Comparison of ENCODE assay signal across 1 cellular context in genomic region chr7:140229591-140230516, GRCh38.
TF ChIP-seq lines count a peak whose summit lies in the region.

No MANE protein-coding gene starts in this region.

TF ChIP-seq in HepG2, 621 proteins besides CTCF, POLR2A, EP300 and RAD21 (continued from another document and continues in another):
- 0 out of 2 replicates have a peak, but pooled peaks have one; percentile 54 for TF ChIP-seq ZBTB44 (CRISPR knock-in tag; IDR thresholded peaks at IDR 0.05)
- peak; percentile 70 for TF ChIP-seq ATF3 (CRISPR knock-in tag; IDR thresholded peaks at IDR 0.05)
- TF ChIP-seq SMARCC2 (IDR thresholded peaks at IDR 0.05) = no peak
- TF ChIP-seq ZNF615 (CRISPR knock-in tag; IDR thresholded peaks at IDR 0.05; ENCODE audit: borderline replicate concordance) = 0 out of 2 replicates have a peak, but pooled peaks have one; percentile 34
- TF ChIP-seq ZNF501 (CRISPR knock-in tag; IDR thresholded peaks at IDR 0.05) = peak; percentile 71
- peak; percentile 87 for TF ChIP-seq FOXK2 (IDR thresholded peaks at IDR 0.05)
- no peak for TF ChIP-seq SMARCE1 (IDR thresholded peaks at IDR 0.05; ENCODE audit: borderline replicate concordance)
- TF ChIP-seq NR2C2 (CRISPR knock-in tag; IDR thresholded peaks at IDR 0.05; ENCODE audit: borderline replicate concordance) = no peak
- TF ChIP-seq ZNF432 (CRISPR knock-in tag; IDR thresholded peaks at IDR 0.05; ENCODE audit: borderline replicate concordance) = no peak
- no peak for TF ChIP-seq SNRNP70 (IDR thresholded peaks at IDR 0.05; ENCODE audit: low read depth, low read length)
- no peak for TF ChIP-seq ZNF549 (CRISPR knock-in tag; IDR thresholded peaks at IDR 0.05)
- peak; percentile 93 for TF ChIP-seq SOX5 (CRISPR knock-in tag; IDR thresholded peaks at IDR 0.05; ENCODE audit: borderline replicate concordance)
- TF ChIP-seq CENPBD1 (CRISPR knock-in tag; IDR thresholded peaks at IDR 0.05; ENCODE audit: borderline replicate concordance, low read depth) = no peak
- no peak for TF ChIP-seq THAP8 (CRISPR knock-in tag; IDR thresholded peaks at IDR 0.05; ENCODE audit: borderline replicate concordance)
- peak; percentile 59 for TF ChIP-seq ZNF12 (CRISPR knock-in tag; IDR thresholded peaks at IDR 0.05)
- peak; percentile 95 for TF ChIP-seq RCOR2 (CRISPR knock-in tag; IDR thresholded peaks at IDR 0.05)
- TF ChIP-seq SRY (CRISPR knock-in tag; IDR thresholded peaks at IDR 0.05) = no peak
- TF ChIP-seq ZNF138 (CRISPR knock-in tag; IDR thresholded peaks at IDR 0.05; ENCODE audit: low read depth) = no peak
- peak; percentile 100 for TF ChIP-seq PITX1 (CRISPR knock-in tag; IDR thresholded peaks at IDR 0.05)
- TF ChIP-seq ZNF232 (CRISPR knock-in tag; IDR thresholded peaks at IDR 0.05; ENCODE audit: borderline replicate concordance) = peak; percentile 86
- TF ChIP-seq ZNF773 (CRISPR knock-in tag; IDR thresholded peaks at IDR 0.05; ENCODE audit: borderline replicate concordance) = no peak; the same call in 1 of the 2 replicates
- no peak for TF ChIP-seq SRSF1 (optimal IDR thresholded peaks at IDR 0.05; ENCODE audit: low read depth, low read length)
- no peak for TF ChIP-seq ZNF17 (CRISPR knock-in tag; IDR thresholded peaks at IDR 0.05)
- TF ChIP-seq FUBP1 (CRISPR knock-in tag; IDR thresholded peaks at IDR 0.05; ENCODE audit: borderline replicate concordance) = no peak
- no peak for TF ChIP-seq SUZ12 (IDR thresholded peaks at IDR 0.05; ENCODE audit: low read depth, low read length)
- peak; percentile 94 for TF ChIP-seq ZSCAN5A (CRISPR knock-in tag; IDR thresholded peaks at IDR 0.05; ENCODE audit: borderline replicate concordance)
- peak; percentile 89 for TF ChIP-seq HNF4A (CRISPR knock-in tag; IDR thresholded peaks at IDR 0.05)
- peak; percentile 99 for TF ChIP-seq HMG20A (CRISPR knock-in tag; IDR thresholded peaks at IDR 0.05; ENCODE audit: borderline replicate concordance)
- TF ChIP-seq RELA (CRISPR knock-in tag; IDR thresholded peaks at IDR 0.05) = peak; percentile 77; the same call in 1 of the 2 replicates
- peak; percentile 87; the same call in 1 of the 2 replicates for TF ChIP-seq AFF4 (CRISPR knock-in tag; IDR thresholded peaks at IDR 0.05)
- TF ChIP-seq ELF3 (CRISPR knock-in tag; IDR thresholded peaks at IDR 0.05) = peak; percentile 99
- no peak for TF ChIP-seq ZNF460 (CRISPR knock-in tag; IDR thresholded peaks at IDR 0.05; ENCODE audit: borderline replicate concordance)
- no peak for TF ChIP-seq ZSCAN9 (CRISPR knock-in tag; IDR thresholded peaks at IDR 0.05; ENCODE audit: borderline replicate concordance)
- peak; percentile 50; the same call in 1 of the 2 replicates for TF ChIP-seq TFDP1 (CRISPR knock-in tag; IDR thresholded peaks at IDR 0.05; ENCODE audit: borderline replicate concordance)
- no peak; the same call in 1 of the 2 replicates for TF ChIP-seq FOXC1 (CRISPR knock-in tag; IDR thresholded peaks at IDR 0.05; ENCODE audit: borderline replicate concordance)
- peak; percentile 86 for TF ChIP-seq FOSL2 (CRISPR knock-in tag; IDR thresholded peaks at IDR 0.05)
- TF ChIP-seq THRA (CRISPR knock-in tag; IDR thresholded peaks at IDR 0.05; ENCODE audit: borderline replicate concordance) = peak; percentile 94; the same call in 1 of the 2 replicates
- TF ChIP-seq SSRP1 (CRISPR knock-in tag; IDR thresholded peaks at IDR 0.05) = peak; percentile 49; the same call in 1 of the 2 replicates
- TF ChIP-seq FOXA1 (IDR thresholded peaks at IDR 0.05) = peak; percentile 80
- TF ChIP-seq FOXA1 (CRISPR knock-in tag; IDR thresholded peaks at IDR 0.05) = peak; percentile 98
- TF ChIP-seq ZZZ3 (CRISPR knock-in tag; IDR thresholded peaks at IDR 0.05; ENCODE audit: borderline replicate concordance) = no peak
- TF ChIP-seq ZNF34 (CRISPR knock-in tag; IDR thresholded peaks at IDR 0.05; ENCODE audit: borderline replicate concordance) = 0 out of 2 replicates have a peak, but pooled peaks have one; percentile 5
- TF ChIP-seq ZNF879 (CRISPR knock-in tag; IDR thresholded peaks at IDR 0.05) = no peak
- 0 out of 2 replicates have a peak, but pooled peaks have one; percentile 17 for TF ChIP-seq ZNF816 (CRISPR knock-in tag; IDR thresholded peaks at IDR 0.05; ENCODE audit: borderline replicate concordance)
- peak; percentile 54; the same call in 1 of the 2 replicates for TF ChIP-seq ZSCAN21 (CRISPR knock-in tag; IDR thresholded peaks at IDR 0.05; ENCODE audit: borderline replicate concordance)
- TF ChIP-seq ZKSCAN5 (CRISPR knock-in tag; IDR thresholded peaks at IDR 0.05) = no peak
- TF ChIP-seq ZMAT5 (CRISPR knock-in tag; IDR thresholded peaks at IDR 0.05; ENCODE audit: borderline replicate concordance, low read depth) = no peak
- no peak for TF ChIP-seq ZNF280B (CRISPR knock-in tag; IDR thresholded peaks at IDR 0.05; ENCODE audit: borderline replicate concordance)
- no peak for TF ChIP-seq MAFG (CRISPR knock-in tag; IDR thresholded peaks at IDR 0.05)
- no peak for TF ChIP-seq ZNF20 (CRISPR knock-in tag; IDR thresholded peaks at IDR 0.05)
- TF ChIP-seq ZNF546 (CRISPR knock-in tag; conservative IDR thresholded peaks at IDR 0.05) = 0 out of 2 replicates have a peak, but pooled peaks have one; percentile 26
- TF ChIP-seq ZNF777 (CRISPR knock-in tag; IDR thresholded peaks at IDR 0.05) = no peak; the same call in 1 of the 2 replicates
- TF ChIP-seq ZNF652 (CRISPR knock-in tag; IDR thresholded peaks at IDR 0.05; ENCODE audit: borderline replicate concordance, low read depth) = no peak
- TF ChIP-seq U2AF2 (IDR thresholded peaks at IDR 0.05; ENCODE audit: low read depth, low read length) = no peak
